9 cellular contexts compared by ENCODE assay signal in the genomic region with DNA sequence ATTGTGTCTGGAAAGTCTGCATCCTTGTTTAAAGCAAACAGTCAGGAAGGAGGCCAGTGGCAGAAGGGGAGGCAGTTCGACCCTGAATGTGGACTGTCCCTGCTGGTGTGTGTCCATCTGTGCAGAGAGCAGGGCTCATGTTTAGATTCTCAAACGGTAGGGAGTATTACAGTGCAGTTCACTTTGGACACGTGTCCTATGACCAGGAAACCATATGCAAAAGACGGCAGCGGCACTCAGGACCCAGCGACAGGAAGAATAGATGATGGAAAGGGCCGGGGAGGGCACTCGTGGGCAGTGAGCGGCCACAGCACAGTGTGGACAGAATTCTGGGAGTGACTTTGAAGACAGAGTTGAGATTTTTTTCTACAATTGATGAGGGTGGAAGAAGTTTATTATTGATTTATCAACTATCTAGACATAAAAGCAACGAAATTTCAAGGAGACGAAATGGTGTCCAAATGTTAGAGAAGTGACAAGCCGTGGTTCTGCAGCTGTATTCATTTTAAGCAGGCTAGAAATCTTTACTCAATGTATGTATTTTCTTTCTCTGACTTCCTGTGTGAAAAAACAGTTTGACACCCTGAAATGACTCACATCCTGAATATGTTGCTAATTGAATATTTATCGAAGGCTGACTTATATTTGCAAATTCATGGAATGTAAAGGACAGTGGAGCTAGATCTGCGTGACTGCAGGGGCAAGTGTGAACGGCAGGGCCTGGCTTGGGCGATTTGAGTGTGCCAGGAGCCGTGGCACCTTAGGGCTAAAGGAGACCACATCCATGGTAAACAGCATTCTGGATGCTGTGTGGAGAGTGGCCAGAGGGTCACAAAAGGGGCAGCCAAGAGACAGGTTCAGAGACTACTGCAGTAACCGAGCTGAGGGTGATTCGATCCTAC.
DNase-seq lines count a peak whose midpoint lies in the region; ATAC-seq and TF ChIP-seq lines count a peak whose summit lies in the region.
"Had no signal": no experiment of that assay in that cellular context is flagged by ENCODE, and none has a peak within 500 bp of the region (broad histone marks: within the 10 kb centered on the region; RNA-seq: fewer than 3 reads in every experiment).

No MANE protein-coding gene starts in this region.

- peak; percentile 78 for ATAC-seq in GM21786 (IDR thresholded peaks at IDR 0.05; ENCODE audit: unreplicated experiment)
- ATAC-seq: A549 had no signal

- H3K36me3 Mint-ChIP-seq in activated naive CD8-positive, alpha-beta T cell treated with anti-CD3 and anti-CD28 coated beads for 36 hours, result peaks cover 11% of the 10 kb centered on the region
- no peaks in the 10 kb centered on the region for H3K36me3 Mint-ChIP-seq in nephron progenitor cell (ENCODE audit: low read depth)

- H3K27ac Mint-ChIP-seq in activated naive CD8-positive, alpha-beta T cell treated with anti-CD3 and anti-CD28 coated beads for 36 hours, result peak overlapping the region; percentile 84
- H3K27ac Mint-ChIP-seq in nephron progenitor cell, result peak overlapping the region; percentile 87

- no peak for TF ChIP-seq CTCF in nephron progenitor cell (IDR thresholded peaks at IDR 0.05)

- peak; percentile 23 to 57 for DNase-seq in NCI-H2081 (lab: John Stamatoyannopoulos, UW)
- no peak for DNase-seq in NCI-H2081 treated with DMSO at 0.1 percent for 48 hours (lab: John Stamatoyannopoulos, UW)
- DNase-seq in KBM-7, result peak; percentile 6
- DNase-seq in activated naive CD8-positive, alpha-beta T cell treated with anti-CD3 and anti-CD28 coated beads for 36 hours, result peak; percentile 6
- no peak for DNase-seq in nephron progenitor cell
- no peak for DNase-seq in kidney glomerular epithelial cell (lab: John Stamatoyannopoulos, UW)
- no peak for DNase-seq in retina

- in situ Hi-C loops in KBM-7 (cut with MboI; ENCODE audit: low pct_unique_long_range_greater_than_20kb, low sequenced_read_pairs), result no loop called here

- H3K9me3 Mint-ChIP-seq in activated naive CD8-positive, alpha-beta T cell treated with anti-CD3 and anti-CD28 coated beads for 36 hours, result peaks cover 3% of the 10 kb centered on the region
- no peaks in the 10 kb centered on the region for H3K9me3 Mint-ChIP-seq in nephron progenitor cell

- H3K4me3 Mint-ChIP-seq in activated naive CD8-positive, alpha-beta T cell treated with anti-CD3 and anti-CD28 coated beads for 36 hours, result peak overlapping the region; percentile 33
- no peak overlapping the region for H3K4me3 Mint-ChIP-seq in nephron progenitor cell

- no peaks in the 10 kb centered on the region for H3K27me3 Mint-ChIP-seq in activated naive CD8-positive, alpha-beta T cell treated with anti-CD3 and anti-CD28 coated beads for 36 hours
- no peaks in the 10 kb centered on the region for H3K27me3 Mint-ChIP-seq in nephron progenitor cell (ENCODE audit: low read depth, poor library complexity)

- peaks cover 27% of the 10 kb centered on the region for H3K4me1 Mint-ChIP-seq in activated naive CD8-positive, alpha-beta T cell treated with anti-CD3 and anti-CD28 coated beads for 36 hours
- peaks cover 54% of the 10 kb centered on the region for H3K4me1 Mint-ChIP-seq in nephron progenitor cell

Comparison
In these comparisons a context has a peak if more than half of its experiments do, and no peak if none do; other contexts are left out.
1. DNase-seq: peak in NCI-H2081 (2 of 2), KBM-7 (single experiment) and activated naive CD8-positive, alpha-beta T cell treated with anti-CD3 and anti-CD28 coated beads for 36 hours (single experiment); none in NCI-H2081 treated with DMSO at 0.1 percent for 48 hours (single experiment), nephron progenitor cell (single experiment), kidney glomerular epithelial cell (single experiment) and retina (single experiment).